Comparison of ENCODE assay signal across 8 cellular contexts in genomic region chr7:139482662-139483466, GRCh38. TPM values are rescaled to one million over a fixed set of nuclear protein-coding genes. Genes with fewer than 3 reads are reported as not detected.
DNase-seq lines count a peak whose midpoint lies in the region; ATAC-seq and TF ChIP-seq lines count a peak whose summit lies in the region.

No MANE protein-coding gene starts in this region.

- peak; percentile 42 for DNase-seq in Right ventricle myocardium inferior (ENCODE audit: missing footprints)
- DNase-seq in right atrium auricular region (ENCODE audit: low spot score) = no peak
- DNase-seq in HPDE6-E6E7 (ENCODE audit: extremely low spot score) = peak; percentile 58
- DNase-seq in adipocyte (ENCODE audit: low read depth) = peak; percentile 43
- DNase-seq in kidney tubule cell (ENCODE audit: low spot score) = peak; percentile 45
- peak; percentile 23 to 37 for DNase-seq in stimulated activated naive CD8-positive, alpha-beta T cell treated with anti-CD3 and anti-CD28 coated beads, Interleukin-15, amount 100 ng/mL, for 72 hours
- no peak for DNase-seq in 8988T

- H3K9me3 ChIP-seq in right atrium auricular region = no peaks in the 10 kb centered on the region
- H3K9me3 ChIP-seq in adipocyte (ENCODE audit: control insufficient read depth, low read length) = no peaks in the 10 kb centered on the region

- no peaks in the 10 kb centered on the region for H3K9me3 Mint-ChIP-seq in stimulated activated naive CD8-positive, alpha-beta T cell treated with anti-CD3 and anti-CD28 coated beads, Interleukin-15, amount 100 ng/mL, for 72 hours

- intact Hi-C loops in Right ventricle myocardium inferior (cut with DNase I) = no loop called here

- H3K27me3 Mint-ChIP-seq in stimulated activated naive CD8-positive, alpha-beta T cell treated with anti-CD3 and anti-CD28 coated beads, Interleukin-15, amount 100 ng/mL, for 72 hours = peaks cover 74% of the 10 kb centered on the region

- H3K4me3 ChIP-seq in right atrium auricular region (peak overlapping the region in 1 of 2 donors; percentile 40), adipocyte (ENCODE audit: low read length) (no peak overlapping the region)

- H3K4me1 Mint-ChIP-seq in stimulated activated naive CD8-positive, alpha-beta T cell treated with anti-CD3 and anti-CD28 coated beads, Interleukin-15, amount 100 ng/mL, for 72 hours = peaks cover 7% of the 10 kb centered on the region

- H3K9ac ChIP-seq in adipocyte (ENCODE audit: low read length) = no peak overlapping the region

- peak; percentile 49 for ATAC-seq in Right ventricle myocardium inferior
- peak; percentile 63 for ATAC-seq in stimulated activated naive CD8-positive, alpha-beta T cell treated with anti-CD3 and anti-CD28 coated beads, Interleukin-15, amount 100 ng/mL, for 72 hours
- ATAC-seq in HG02571 (IDR thresholded peaks at IDR 0.05; ENCODE audit: unreplicated experiment) = no peak

- H3K36me3 ChIP-seq in right atrium auricular region = no peaks in the 10 kb centered on the region
- no peaks in the 10 kb centered on the region for H3K36me3 ChIP-seq in adipocyte (ENCODE audit: control insufficient read depth, insufficient read depth, low read length, severe bottlenecking)

- peak overlapping the region; percentile 37 to 59 for H3K4me3 Mint-ChIP-seq in stimulated activated naive CD8-positive, alpha-beta T cell treated with anti-CD3 and anti-CD28 coated beads, Interleukin-15, amount 100 ng/mL, for 72 hours

- TF ChIP-seq CTCF in right atrium auricular region (IDR thresholded peaks at IDR 0.05) = no peak

- H3K4me1 ChIP-seq in right atrium auricular region (peaks cover 0 to 17% of the 10 kb centered on the region in 2 donors), adipocyte (ENCODE audit: control insufficient read depth, insufficient read depth, low read length) (no peaks in the 10 kb centered on the region)

- no peak overlapping the region for H3K27ac ChIP-seq in right atrium auricular region

- H3K27ac Mint-ChIP-seq in stimulated activated naive CD8-positive, alpha-beta T cell treated with anti-CD3 and anti-CD28 coated beads, Interleukin-15, amount 100 ng/mL, for 72 hours = no peak overlapping the region

- peaks cover 7 to 17% of the 10 kb centered on the region in 2 donors for H3K27me3 ChIP-seq in right atrium auricular region
- peaks cover 53% of the 10 kb centered on the region for H3K27me3 ChIP-seq in adipocyte (replicated peaks; ENCODE audit: control insufficient read depth, insufficient read depth, low read length)

RNA-seq across cellular contexts. Expression of gene KLRG2, which starts 0.6 kb away (rescaled TPM):
- total RNA-seq in Right ventricle myocardium inferior = not detected
- total RNA-seq in right atrium auricular region = not detected

RNA-seq across cellular contexts. Expression of gene CLEC2L, which starts 40.6 kb away (rescaled TPM):
- total RNA-seq in Right ventricle myocardium inferior (not detected), right atrium auricular region (not detected)

Comparison
In these comparisons a context has a peak if more than half of its experiments do, and no peak if none do; other contexts are left out.
1. DNase-seq: peak in Right ventricle myocardium inferior (single experiment), HPDE6-E6E7 (single experiment), adipocyte (single experiment), kidney tubule cell (single experiment) and stimulated activated naive CD8-positive, alpha-beta T cell treated with anti-CD3 and anti-CD28 coated beads, Interleukin-15, amount 100 ng/mL, for 72 hours (2 of 2); none in right atrium auricular region (single experiment) and 8988T (single experiment).